ENCODE assay signal across 1 cellular context in genomic region chr11:65637794-65638317, GRCh38.
TF ChIP-seq lines count a peak whose summit lies in the region.

Gene SIPA1, plus strand, starts transcription at chr11:65638101. Its CDS starts 2,821 bp downstream, at chr11:65640922.

TF ChIP-seq in K562, 482 proteins besides CTCF, POLR2A, EP300 and RAD21 (continued from another document and continues in another):
- TF ChIP-seq E2F8 (IDR thresholded peaks at IDR 0.05; ENCODE audit: low read depth, partially characterized antibody), result no peak
- TF ChIP-seq ZNF766 (CRISPR knock-in tag; conservative IDR thresholded peaks at IDR 0.05), result no peak
- no peak for TF ChIP-seq BMI1 (IDR thresholded peaks at IDR 0.05; ENCODE audit: low read length)
- TF ChIP-seq, protein P1, sequence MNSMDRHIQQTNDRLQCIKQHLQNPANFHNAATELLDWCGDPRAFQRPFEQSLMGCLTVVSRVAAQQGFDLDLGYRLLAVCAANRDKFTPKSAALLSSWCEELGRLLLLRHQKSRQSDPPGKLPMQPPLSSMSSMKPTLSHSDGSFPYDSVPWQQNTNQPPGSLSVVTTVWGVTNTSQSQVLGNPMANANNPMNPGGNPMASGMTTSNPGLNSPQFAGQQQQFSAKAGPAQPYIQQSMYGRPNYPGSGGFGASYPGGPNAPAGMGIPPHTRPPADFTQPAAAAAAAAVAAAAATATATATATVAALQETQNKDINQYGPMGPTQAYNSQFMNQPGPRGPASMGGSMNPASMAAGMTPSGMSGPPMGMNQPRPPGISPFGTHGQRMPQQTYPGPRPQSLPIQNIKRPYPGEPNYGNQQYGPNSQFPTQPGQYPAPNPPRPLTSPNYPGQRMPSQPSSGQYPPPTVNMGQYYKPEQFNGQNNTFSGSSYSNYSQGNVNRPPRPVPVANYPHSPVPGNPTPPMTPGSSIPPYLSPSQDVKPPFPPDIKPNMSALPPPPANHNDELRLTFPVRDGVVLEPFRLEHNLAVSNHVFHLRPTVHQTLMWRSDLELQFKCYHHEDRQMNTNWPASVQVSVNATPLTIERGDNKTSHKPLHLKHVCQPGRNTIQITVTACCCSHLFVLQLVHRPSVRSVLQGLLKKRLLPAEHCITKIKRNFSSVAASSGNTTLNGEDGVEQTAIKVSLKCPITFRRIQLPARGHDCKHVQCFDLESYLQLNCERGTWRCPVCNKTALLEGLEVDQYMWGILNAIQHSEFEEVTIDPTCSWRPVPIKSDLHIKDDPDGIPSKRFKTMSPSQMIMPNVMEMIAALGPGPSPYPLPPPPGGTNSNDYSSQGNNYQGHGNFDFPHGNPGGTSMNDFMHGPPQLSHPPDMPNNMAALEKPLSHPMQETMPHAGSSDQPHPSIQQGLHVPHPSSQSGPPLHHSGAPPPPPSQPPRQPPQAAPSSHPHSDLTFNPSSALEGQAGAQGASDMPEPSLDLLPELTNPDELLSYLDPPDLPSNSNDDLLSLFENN (IDR thresholded peaks at IDR 0.05; ENCODE audit: low read depth in 2 of 2, low read length in 2 of 2), result no peak
- TF ChIP-seq, protein P2, sequence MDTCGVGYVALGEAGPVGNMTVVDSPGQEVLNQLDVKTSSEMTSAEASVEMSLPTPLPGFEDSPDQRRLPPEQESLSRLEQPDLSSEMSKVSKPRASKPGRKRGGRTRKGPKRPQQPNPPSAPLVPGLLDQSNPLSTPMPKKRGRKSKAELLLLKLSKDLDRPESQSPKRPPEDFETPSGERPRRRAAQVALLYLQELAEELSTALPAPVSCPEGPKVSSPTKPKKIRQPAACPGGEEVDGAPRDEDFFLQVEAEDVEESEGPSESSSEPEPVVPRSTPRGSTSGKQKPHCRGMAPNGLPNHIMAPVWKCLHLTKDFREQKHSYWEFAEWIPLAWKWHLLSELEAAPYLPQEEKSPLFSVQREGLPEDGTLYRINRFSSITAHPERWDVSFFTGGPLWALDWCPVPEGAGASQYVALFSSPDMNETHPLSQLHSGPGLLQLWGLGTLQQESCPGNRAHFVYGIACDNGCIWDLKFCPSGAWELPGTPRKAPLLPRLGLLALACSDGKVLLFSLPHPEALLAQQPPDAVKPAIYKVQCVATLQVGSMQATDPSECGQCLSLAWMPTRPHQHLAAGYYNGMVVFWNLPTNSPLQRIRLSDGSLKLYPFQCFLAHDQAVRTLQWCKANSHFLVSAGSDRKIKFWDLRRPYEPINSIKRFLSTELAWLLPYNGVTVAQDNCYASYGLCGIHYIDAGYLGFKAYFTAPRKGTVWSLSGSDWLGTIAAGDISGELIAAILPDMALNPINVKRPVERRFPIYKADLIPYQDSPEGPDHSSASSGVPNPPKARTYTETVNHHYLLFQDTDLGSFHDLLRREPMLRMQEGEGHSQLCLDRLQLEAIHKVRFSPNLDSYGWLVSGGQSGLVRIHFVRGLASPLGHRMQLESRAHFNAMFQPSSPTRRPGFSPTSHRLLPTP (IDR thresholded peaks at IDR 0.05; ENCODE audit: borderline replicate concordance, extremely low read depth, insufficient read length), result no peak
- TF ChIP-seq ZNF717 (CRISPR knock-in tag; IDR thresholded peaks at IDR 0.05), result no peak
- TF ChIP-seq CBX3 (IDR thresholded peaks at IDR 0.05; ENCODE audit: borderline replicate concordance in 1 of 2, low read length in 2 of 2), result peak in 1 of 2 experiments; percentile 24; a peak in 1 of 3 replicates
- TF ChIP-seq, protein P3, sequence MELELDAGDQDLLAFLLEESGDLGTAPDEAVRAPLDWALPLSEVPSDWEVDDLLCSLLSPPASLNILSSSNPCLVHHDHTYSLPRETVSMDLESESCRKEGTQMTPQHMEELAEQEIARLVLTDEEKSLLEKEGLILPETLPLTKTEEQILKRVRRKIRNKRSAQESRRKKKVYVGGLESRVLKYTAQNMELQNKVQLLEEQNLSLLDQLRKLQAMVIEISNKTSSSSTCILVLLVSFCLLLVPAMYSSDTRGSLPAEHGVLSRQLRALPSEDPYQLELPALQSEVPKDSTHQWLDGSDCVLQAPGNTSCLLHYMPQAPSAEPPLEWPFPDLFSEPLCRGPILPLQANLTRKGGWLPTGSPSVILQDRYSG (tag; conservative IDR thresholded peaks at IDR 0.05; ENCODE audit: low read depth), result no peak
- TF ChIP-seq SETDB1 (IDR thresholded peaks at IDR 0.05; ENCODE audit: low read length), result peak; percentile 57
- TF ChIP-seq, protein P4, sequence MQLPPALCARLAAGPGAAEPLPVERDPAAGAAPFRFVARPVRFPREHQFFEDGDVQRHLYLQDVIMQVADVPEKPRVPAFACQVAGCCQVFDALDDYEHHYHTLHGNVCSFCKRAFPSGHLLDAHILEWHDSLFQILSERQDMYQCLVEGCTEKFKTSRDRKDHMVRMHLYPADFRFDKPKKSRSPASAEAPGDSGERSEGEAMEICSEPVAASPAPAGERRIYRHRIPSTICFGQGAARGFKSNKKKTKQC (CRISPR knock-in tag; IDR thresholded peaks at IDR 0.05), result peak; percentile 55; the same call in 1 of the 2 replicates
- TF ChIP-seq, protein P5, sequence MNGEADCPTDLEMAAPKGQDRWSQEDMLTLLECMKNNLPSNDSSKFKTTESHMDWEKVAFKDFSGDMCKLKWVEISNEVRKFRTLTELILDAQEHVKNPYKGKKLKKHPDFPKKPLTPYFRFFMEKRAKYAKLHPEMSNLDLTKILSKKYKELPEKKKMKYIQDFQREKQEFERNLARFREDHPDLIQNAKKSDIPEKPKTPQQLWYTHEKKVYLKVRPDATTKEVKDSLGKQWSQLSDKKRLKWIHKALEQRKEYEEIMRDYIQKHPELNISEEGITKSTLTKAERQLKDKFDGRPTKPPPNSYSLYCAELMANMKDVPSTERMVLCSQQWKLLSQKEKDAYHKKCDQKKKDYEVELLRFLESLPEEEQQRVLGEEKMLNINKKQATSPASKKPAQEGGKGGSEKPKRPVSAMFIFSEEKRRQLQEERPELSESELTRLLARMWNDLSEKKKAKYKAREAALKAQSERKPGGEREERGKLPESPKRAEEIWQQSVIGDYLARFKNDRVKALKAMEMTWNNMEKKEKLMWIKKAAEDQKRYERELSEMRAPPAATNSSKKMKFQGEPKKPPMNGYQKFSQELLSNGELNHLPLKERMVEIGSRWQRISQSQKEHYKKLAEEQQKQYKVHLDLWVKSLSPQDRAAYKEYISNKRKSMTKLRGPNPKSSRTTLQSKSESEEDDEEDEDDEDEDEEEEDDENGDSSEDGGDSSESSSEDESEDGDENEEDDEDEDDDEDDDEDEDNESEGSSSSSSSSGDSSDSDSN (IDR thresholded peaks at IDR 0.05; ENCODE audit: borderline replicate concordance in 1 of 2, low read depth in 2 of 2, low read length in 2 of 2), result no peak
- TF ChIP-seq, protein P6, sequence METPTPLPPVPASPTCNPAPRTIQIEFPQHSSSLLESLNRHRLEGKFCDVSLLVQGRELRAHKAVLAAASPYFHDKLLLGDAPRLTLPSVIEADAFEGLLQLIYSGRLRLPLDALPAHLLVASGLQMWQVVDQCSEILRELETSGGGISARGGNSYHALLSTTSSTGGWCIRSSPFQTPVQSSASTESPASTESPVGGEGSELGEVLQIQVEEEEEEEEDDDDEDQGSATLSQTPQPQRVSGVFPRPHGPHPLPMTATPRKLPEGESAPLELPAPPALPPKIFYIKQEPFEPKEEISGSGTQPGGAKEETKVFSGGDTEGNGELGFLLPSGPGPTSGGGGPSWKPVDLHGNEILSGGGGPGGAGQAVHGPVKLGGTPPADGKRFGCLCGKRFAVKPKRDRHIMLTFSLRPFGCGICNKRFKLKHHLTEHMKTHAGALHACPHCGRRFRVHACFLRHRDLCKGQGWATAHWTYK (CRISPR knock-in tag; IDR thresholded peaks at IDR 0.05), result no peak; the same call in 1 of the 2 replicates
- TF ChIP-seq ZNF830 (CRISPR knock-in tag; IDR thresholded peaks at IDR 0.05), result no peak
- no peak for TF ChIP-seq HIVEP1 (CRISPR knock-in tag; IDR thresholded peaks at IDR 0.05)
- no peak for TF ChIP-seq NR2C2 (CRISPR knock-in tag; IDR thresholded peaks at IDR 0.05)
- TF ChIP-seq NR2C2 (tag; IDR thresholded peaks at IDR 0.05), result no peak
- no peak for TF ChIP-seq NFE2L1 (tag; IDR thresholded peaks at IDR 0.05; ENCODE audit: borderline replicate concordance, low read depth)
- no peak for TF ChIP-seq NFXL1 (CRISPR knock-in tag; IDR thresholded peaks at IDR 0.05)
- TF ChIP-seq SAP30 (IDR thresholded peaks at IDR 0.05; ENCODE audit: borderline replicate concordance, insufficient read depth, low read depth, low read length, poor library complexity, severe bottlenecking), result no peak
- TF ChIP-seq GATAD2B (IDR thresholded peaks at IDR 0.05; ENCODE audit: borderline replicate concordance), result peak; percentile 79
- TF ChIP-seq ARID1B (IDR thresholded peaks at IDR 0.05), result no peak
- no peak for TF ChIP-seq ZNF444 (CRISPR knock-in tag; IDR thresholded peaks at IDR 0.05)
- TF ChIP-seq, protein P7, sequence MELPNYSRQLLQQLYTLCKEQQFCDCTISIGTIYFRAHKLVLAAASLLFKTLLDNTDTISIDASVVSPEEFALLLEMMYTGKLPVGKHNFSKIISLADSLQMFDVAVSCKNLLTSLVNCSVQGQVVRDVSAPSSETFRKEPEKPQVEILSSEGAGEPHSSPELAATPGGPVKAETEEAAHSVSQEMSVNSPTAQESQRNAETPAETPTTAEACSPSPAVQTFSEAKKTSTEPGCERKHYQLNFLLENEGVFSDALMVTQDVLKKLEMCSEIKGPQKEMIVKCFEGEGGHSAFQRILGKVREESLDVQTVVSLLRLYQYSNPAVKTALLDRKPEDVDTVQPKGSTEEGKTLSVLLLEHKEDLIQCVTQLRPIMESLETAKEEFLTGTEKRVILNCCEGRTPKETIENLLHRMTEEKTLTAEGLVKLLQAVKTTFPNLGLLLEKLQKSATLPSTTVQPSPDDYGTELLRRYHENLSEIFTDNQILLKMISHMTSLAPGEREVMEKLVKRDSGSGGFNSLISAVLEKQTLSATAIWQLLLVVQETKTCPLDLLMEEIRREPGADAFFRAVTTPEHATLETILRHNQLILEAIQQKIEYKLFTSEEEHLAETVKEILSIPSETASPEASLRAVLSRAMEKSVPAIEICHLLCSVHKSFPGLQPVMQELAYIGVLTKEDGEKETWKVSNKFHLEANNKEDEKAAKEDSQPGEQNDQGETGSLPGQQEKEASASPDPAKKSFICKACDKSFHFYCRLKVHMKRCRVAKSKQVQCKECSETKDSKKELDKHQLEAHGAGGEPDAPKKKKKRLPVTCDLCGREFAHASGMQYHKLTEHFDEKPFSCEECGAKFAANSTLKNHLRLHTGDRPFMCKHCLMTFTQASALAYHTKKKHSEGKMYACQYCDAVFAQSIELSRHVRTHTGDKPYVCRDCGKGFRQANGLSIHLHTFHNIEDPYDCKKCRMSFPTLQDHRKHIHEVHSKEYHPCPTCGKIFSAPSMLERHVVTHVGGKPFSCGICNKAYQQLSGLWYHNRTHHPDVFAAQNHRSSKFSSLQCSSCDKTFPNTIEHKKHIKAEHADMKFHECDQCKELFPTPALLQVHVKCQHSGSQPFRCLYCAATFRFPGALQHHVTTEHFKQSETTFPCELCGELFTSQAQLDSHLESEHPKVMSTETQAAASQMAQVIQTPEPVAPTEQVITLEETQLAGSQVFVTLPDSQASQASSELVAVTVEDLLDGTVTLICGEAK (IDR thresholded peaks at IDR 0.05), result no peak
- TF ChIP-seq, protein P7 (CRISPR knock-in tag; IDR thresholded peaks at IDR 0.05), result no peak
- TF ChIP-seq CREBBP (IDR thresholded peaks at IDR 0.05; ENCODE audit: low read depth, low read length), result no peak
